10 cellular contexts compared by ENCODE assay signal in genomic region chr17:67818110-67819002, GRCh38. TPM values are rescaled to one million over a fixed set of nuclear protein-coding genes. Genes with fewer than 3 reads are reported as not detected.
DNase-seq lines count a peak whose midpoint lies in the region; ATAC-seq and TF ChIP-seq lines count a peak whose summit lies in the region.
"Had no signal": no experiment of that assay in that cellular context is flagged by ENCODE, and none has a peak within 500 bp of the region (broad histone marks: within the 10 kb centered on the region; RNA-seq: fewer than 3 reads in every experiment).

No MANE protein-coding gene starts in this region.

- H3K4me3 Mint-ChIP-seq in activated T-cell treated with anti-CD3 and anti-CD28 coated beads, Interleukin-2, amount 50 U/mL, for 4 hours, result no peak overlapping the region

- intact Hi-C loops in mucosa of descending colon (cut with DNase I, micrococcal nuclease), result no loop called here

- no peak for TF ChIP-seq CTCF in mucosa of descending colon (IDR thresholded peaks at IDR 0.05)
- TF ChIP-seq CTCF in omental fat pad (IDR thresholded peaks at IDR 0.05), result no peak

- no peaks in the 10 kb centered on the region for H3K9me3 Mint-ChIP-seq in activated T-cell treated with anti-CD3 and anti-CD28 coated beads, Interleukin-2, amount 50 U/mL, for 4 hours

- ATAC-seq in GM18868 (IDR thresholded peaks at IDR 0.05; ENCODE audit: unreplicated experiment) (peak; percentile 73), GM21786 (IDR thresholded peaks at IDR 0.05; ENCODE audit: unreplicated experiment) (peak; percentile 65), HG03520 (IDR thresholded peaks at IDR 0.05; ENCODE audit: unreplicated experiment) (peak; percentile 50), mucosa of descending colon (peak; percentile 39), omental fat pad (ENCODE audit: low FRiP score) (no peak)
- ATAC-seq in activated T-cell treated with anti-CD3 and anti-CD28 coated beads, Interleukin-2, amount 50 U/mL, for 4 hours, result no peak

- no peak overlapping the region for H3K4me3 ChIP-seq in mucosa of descending colon
- H3K4me3 ChIP-seq: hepatocyte had no signal

- peaks cover 4% of the 10 kb centered on the region for H3K27me3 Mint-ChIP-seq in activated T-cell treated with anti-CD3 and anti-CD28 coated beads, Interleukin-2, amount 50 U/mL, for 4 hours (ENCODE audit: low read depth)

- H3K4me1 Mint-ChIP-seq in activated T-cell treated with anti-CD3 and anti-CD28 coated beads, Interleukin-2, amount 50 U/mL, for 4 hours (ENCODE audit: low read depth), result no peaks in the 10 kb centered on the region

- H3K36me3 Mint-ChIP-seq in activated T-cell treated with anti-CD3 and anti-CD28 coated beads, Interleukin-2, amount 50 U/mL, for 4 hours (ENCODE audit: insufficient read depth), result no peaks in the 10 kb centered on the region

- H3K9me3 ChIP-seq in mucosa of descending colon, result no peaks in the 10 kb centered on the region

- DNase-seq in mucosa of descending colon (no peak), NCI-H526 (lab: John Stamatoyannopoulos, UW) (no peak), NCI-H1048 (lab: John Stamatoyannopoulos, UW) (no peak), omental fat pad (ENCODE audit: low spot score) (no peak)
- DNase-seq in activated T-cell treated with anti-CD3 and anti-CD28 coated beads, Interleukin-2, amount 50 U/mL, for 4 hours, result no peak
- DNase-seq: occipital lobe had no signal

- H3K36me3 ChIP-seq in mucosa of descending colon (ENCODE audit: low read depth), result no peaks in the 10 kb centered on the region

- H3K4me1 ChIP-seq in mucosa of descending colon (ENCODE audit: low read depth), result no peaks in the 10 kb centered on the region

RNA-seq across cellular contexts. Expression of gene BPTF, which starts 6.9 kb away (rescaled TPM):
- total RNA-seq in mucosa of descending colon, result 100 to 1,000 TPM in 1 of 3 donors, 10 to 100 TPM in 2; 80.6 to 115 (median 90.0) TPM
- total RNA-seq in activated T-cell treated with anti-CD3 and anti-CD28 coated beads, Interleukin-2, amount 50 U/mL, for 4 hours, result 10 to 100 TPM; 62.1 to 67.7 (median 62.2) TPM
- total RNA-seq in omental fat pad, result 100 to 1,000 TPM in 1 of 4 donors, 10 to 100 TPM in 3; 56.9 to 106 (median 72.6) TPM

Comparison
In these comparisons a context has a peak if more than half of its experiments do, and no peak if none do; other contexts are left out.
1. ATAC-seq: peak in GM18868 (single experiment), GM21786 (single experiment), HG03520 (single experiment) and mucosa of descending colon (single experiment); none in activated T-cell treated with anti-CD3 and anti-CD28 coated beads, Interleukin-2, amount 50 U/mL, for 4 hours (0 of 2) and omental fat pad (single experiment).